In the genomic region with DNA sequence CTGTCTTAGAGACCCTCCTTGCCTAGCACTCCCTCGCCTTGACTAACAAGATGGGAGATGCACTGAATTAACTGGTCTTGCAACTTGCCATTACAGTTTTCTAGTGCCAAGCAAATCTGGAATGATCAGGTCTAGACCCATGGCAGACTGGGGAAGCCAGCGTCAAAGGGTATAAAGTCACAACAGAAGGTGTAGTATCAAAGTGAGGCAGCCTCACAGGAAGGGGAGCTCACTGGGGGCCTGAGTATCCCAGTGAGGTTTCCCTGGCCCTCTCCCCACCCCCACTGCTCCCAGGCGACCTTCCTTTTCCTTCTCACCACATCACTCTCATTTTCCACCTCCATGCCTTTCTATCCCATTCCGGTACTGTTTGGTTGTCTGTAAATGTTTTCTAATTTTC, we compare ENCODE assay signal across 2 cellular contexts.
TF ChIP-seq lines count a peak whose summit lies in the region.

No MANE protein-coding gene starts in this region.

TF ChIP-seq in A549, 52 proteins besides CTCF, POLR2A, EP300 and RAD21 (continued from another document):
- TF ChIP-seq CHD2 (IDR thresholded peaks at IDR 0.05; ENCODE audit: low read length, partially characterized antibody) (no peak), FOSB (CRISPR knock-in tag; IDR thresholded peaks at IDR 0.05) (no peak)
- TF ChIP-seq, protein P1, sequence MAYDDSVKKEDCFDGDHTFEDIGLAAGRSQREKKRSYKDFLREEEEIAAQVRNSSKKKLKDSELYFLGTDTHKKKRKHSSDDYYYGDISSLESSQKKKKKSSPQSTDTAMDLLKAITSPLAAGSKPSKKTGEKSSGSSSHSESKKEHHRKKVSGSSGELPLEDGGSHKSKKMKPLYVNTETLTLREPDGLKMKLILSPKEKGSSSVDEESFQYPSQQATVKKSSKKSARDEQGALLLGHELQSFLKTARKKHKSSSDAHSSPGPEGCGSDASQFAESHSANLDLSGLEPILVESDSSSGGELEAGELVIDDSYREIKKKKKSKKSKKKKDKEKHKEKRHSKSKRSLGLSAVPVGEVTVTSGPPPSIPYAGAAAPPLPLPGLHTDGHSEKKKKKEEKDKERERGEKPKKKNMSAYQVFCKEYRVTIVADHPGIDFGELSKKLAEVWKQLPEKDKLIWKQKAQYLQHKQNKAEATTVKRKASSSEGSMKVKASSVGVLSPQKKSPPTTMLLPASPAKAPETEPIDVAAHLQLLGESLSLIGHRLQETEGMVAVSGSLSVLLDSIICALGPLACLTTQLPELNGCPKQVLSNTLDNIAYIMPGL (CRISPR knock-in tag; IDR thresholded peaks at IDR 0.05; ENCODE audit: borderline replicate concordance) = no peak

TF ChIP-seq in IMR-90, 13 proteins besides CTCF, POLR2A, EP300 and RAD21 (continued from another document):
- TF ChIP-seq MAZ (IDR thresholded peaks at IDR 0.05; ENCODE audit: borderline replicate concordance, low read depth, low read length) (no peak), MAFK (IDR thresholded peaks at IDR 0.05; ENCODE audit: low read depth, low read length) (no peak), RFX5 (IDR thresholded peaks at IDR 0.05; ENCODE audit: low read depth, low read length) (no peak), FOS (IDR thresholded peaks at IDR 0.05; ENCODE audit: low read depth, low read length) (no peak), RCOR1 (IDR thresholded peaks at IDR 0.05; ENCODE audit: insufficient replicate concordance, low read length) (no peak), SMC3 (IDR thresholded peaks at IDR 0.05; ENCODE audit: low read depth, low read length) (no peak), BHLHE40 (IDR thresholded peaks at IDR 0.05; ENCODE audit: low read depth, low read length) (no peak), NFE2L2 (IDR thresholded peaks at IDR 0.05; ENCODE audit: low read depth, low read length) (no peak)
